In the genomic region with DNA sequence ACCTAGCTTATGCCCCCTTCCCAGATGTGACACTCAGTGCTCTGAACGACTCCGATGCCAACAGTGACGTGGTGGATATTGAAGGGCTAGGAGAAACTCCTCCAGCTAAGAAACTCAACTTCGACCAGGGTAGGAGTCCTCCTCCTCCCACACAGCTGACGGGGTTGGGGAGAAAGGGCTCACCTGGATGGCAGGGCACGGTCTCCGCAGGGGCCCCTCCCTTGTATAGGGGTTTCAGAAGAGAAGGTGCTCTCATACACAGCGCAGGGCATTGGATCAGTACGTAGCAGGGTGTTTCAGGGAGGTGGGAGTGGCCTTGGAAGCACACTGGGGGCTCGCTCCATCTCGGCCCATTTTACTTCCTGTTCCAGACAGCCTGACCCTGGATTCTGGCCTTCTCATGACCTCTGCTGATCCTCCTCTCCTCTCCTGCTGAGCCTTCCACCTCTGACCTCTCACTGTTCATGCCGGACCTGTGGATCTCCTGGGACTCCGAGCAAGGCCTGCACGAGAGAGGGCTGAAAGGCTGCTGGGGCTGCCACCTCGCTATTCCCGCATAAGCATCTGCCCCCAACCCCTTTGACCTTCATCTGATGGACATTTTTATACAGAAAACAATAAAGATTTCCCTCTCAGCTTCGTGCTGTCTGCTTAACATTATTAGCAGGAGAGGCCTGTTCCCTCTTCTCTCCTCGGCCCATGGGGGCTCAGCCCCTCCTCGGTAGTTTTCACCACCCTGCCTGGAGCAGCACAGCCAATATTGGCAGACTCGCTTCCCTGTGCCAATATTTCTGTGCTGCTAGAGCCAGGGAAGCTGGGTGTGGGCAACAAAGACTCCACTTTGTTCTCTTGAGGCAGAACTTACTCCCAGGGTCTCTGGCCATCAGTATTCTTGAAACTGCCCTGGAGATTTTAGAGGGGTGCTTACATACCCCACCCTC, we compare ENCODE assay signal across 14 cellular contexts. TPM values are rescaled to one million over a fixed set of nuclear protein-coding genes. Genes with fewer than 3 reads are reported as not detected.
DNase-seq lines count a peak whose midpoint lies in the region; ATAC-seq and TF ChIP-seq lines count a peak whose summit lies in the region.
"Had no signal": no experiment of that assay in that cellular context is flagged by ENCODE, and none has a peak within 500 bp of the region (broad histone marks: within the 10 kb centered on the region; RNA-seq: fewer than 3 reads in every experiment).

No MANE protein-coding gene starts in this region.

- no peaks in the 10 kb centered on the region for H3K36me3 ChIP-seq in left ventricle myocardium inferior
- H3K36me3 ChIP-seq: cardiac muscle cell had no signal

- peaks cover 95% of the 10 kb centered on the region for H3K4me1 ChIP-seq in left ventricle myocardium inferior

- peaks cover 57% of the 10 kb centered on the region for H3K4me1 Mint-ChIP-seq in nephron
- H3K4me1 Mint-ChIP-seq in type B pancreatic cell (ENCODE audit: unreplicated experiment), result peaks cover 25% of the 10 kb centered on the region

- no peaks in the 10 kb centered on the region for H3K9me3 Mint-ChIP-seq in nephron
- H3K9me3 Mint-ChIP-seq in type B pancreatic cell, result no peaks in the 10 kb centered on the region

- H3K36me3 Mint-ChIP-seq in nephron (ENCODE audit: low read depth) (no peaks in the 10 kb centered on the region), type B pancreatic cell (no peaks in the 10 kb centered on the region)

- peaks cover 23% of the 10 kb centered on the region for H3K27me3 Mint-ChIP-seq in nephron (ENCODE audit: low read depth)
- peaks cover 17% of the 10 kb centered on the region for H3K27me3 Mint-ChIP-seq in type B pancreatic cell

- H3K27ac ChIP-seq in left ventricle myocardium inferior (replicated peaks), result peak overlapping the region; percentile 99
- H3K27ac ChIP-seq in caudate nucleus (ENCODE audit: low read depth, low read length), result peak overlapping the region; percentile 86
- H3K27ac ChIP-seq: cardiac muscle cell had no signal

- H3K4me3 ChIP-seq in left ventricle myocardium inferior, result peak overlapping the region; percentile 68
- H3K4me3 ChIP-seq: cardiac muscle cell had no signal

- no peak for DNase-seq in left ventricle myocardium inferior
- DNase-seq in Right ventricle myocardium inferior (ENCODE audit: missing footprints), result no peak
- DNase-seq in caudate nucleus (lab: John Stamatoyannopoulos, UW), result peak in 1 of 61 donors; percentile 14
- DNase-seq in type B pancreatic cell (ENCODE audit: extremely low spot score, unreplicated experiment), result no peak
- no peak for DNase-seq in HCEC 1CT
- DNase-seq in HK-2 (ENCODE audit: unreplicated experiment), result no peak
- DNase-seq: activated CD4-positive, alpha-beta T cell treated with anti-CD3 and anti-CD28 coated beads for 1 hour; midbrain; NCI-H2107; stimulated activated CD4-positive, alpha-beta T cell treated with anti-CD3 and anti-CD28 coated beads, Interleukin-2, amount 100 ng/mL, for 48 hours had no signal

- ATAC-seq in Right ventricle myocardium inferior, result no peak
- no peak for ATAC-seq in esophagus mucosa

- H3K4me3 Mint-ChIP-seq in nephron (peak overlapping the region; percentile 66 to 75 (median 74)), type B pancreatic cell (peak overlapping the region; percentile 47)
- H3K4me3 Mint-ChIP-seq: CD14-positive monocyte had no signal

- peak overlapping the region in 2 of 3 experiments; percentile 25 to 69 for H3K27ac Mint-ChIP-seq in nephron
- H3K27ac Mint-ChIP-seq in type B pancreatic cell, result peak overlapping the region; percentile 56

- TF ChIP-seq CTCF in left ventricle myocardium inferior (IDR thresholded peaks at IDR 0.05; ENCODE audit: borderline replicate concordance) (no peak), nephron (IDR thresholded peaks at IDR 0.05; ENCODE audit: unreplicated experiment in 3 of 3) (no peak), type B pancreatic cell (conservative IDR thresholded peaks at IDR 0.05) (no peak)

- intact Hi-C loops in left ventricle myocardium inferior (cut with micrococcal nuclease), result no loop called here
- intact Hi-C loops in Right ventricle myocardium inferior (cut with DNase I), result no loop called here

- H3K9me3 ChIP-seq in left ventricle myocardium inferior (replicated peaks), result no peaks in the 10 kb centered on the region

- H3K27me3 ChIP-seq in left ventricle myocardium inferior (ENCODE audit: low read depth), result peaks cover 2% of the 10 kb centered on the region

RNA-seq across cellular contexts. Expression of gene RNASEK, which starts 4.7 kb away (rescaled TPM):
- total RNA-seq in left ventricle myocardium inferior, result 174 TPM
- 177 TPM for total RNA-seq in Right ventricle myocardium inferior
- total RNA-seq in type B pancreatic cell (ENCODE audit: low replicate concordance), result 176 and 208 TPM in 2 replicates
- 126 TPM for total RNA-seq in esophagus mucosa

RNA-seq across cellular contexts. Expression of gene BCL6B, which starts 5.7 kb away (rescaled TPM):
- total RNA-seq in left ventricle myocardium inferior (13.7 TPM), Right ventricle myocardium inferior (14.0 TPM), type B pancreatic cell (ENCODE audit: low replicate concordance) (not detected in 2 replicates), esophagus mucosa (3.7 TPM)

RNA-seq across cellular contexts. Expression of gene SLC16A13, which starts 18.7 kb away (rescaled TPM):
- total RNA-seq in left ventricle myocardium inferior (1.4 TPM), Right ventricle myocardium inferior (1.8 TPM), type B pancreatic cell (ENCODE audit: low replicate concordance) (13.5 and 15.5 TPM in 2 replicates), esophagus mucosa (11.8 TPM)

RNA-seq across cellular contexts. Expression of gene ALOX12, which starts 21.3 kb away (rescaled TPM):
- total RNA-seq in left ventricle myocardium inferior, result not detected
- total RNA-seq in Right ventricle myocardium inferior, result 0.11 TPM
- total RNA-seq in type B pancreatic cell (ENCODE audit: low replicate concordance), result 0.34 and 2.1 TPM in 2 replicates
- total RNA-seq in esophagus mucosa, result 16.9 TPM

RNA-seq across cellular contexts. Expression of gene SLC16A11, which starts 26.7 kb away (rescaled TPM):
- total RNA-seq in left ventricle myocardium inferior (0.38 TPM), Right ventricle myocardium inferior (0.78 TPM), type B pancreatic cell (ENCODE audit: low replicate concordance) (3.9 and 10.5 TPM in 2 replicates), esophagus mucosa (0.60 TPM)
